Comparison of ENCODE assay signal across 18 cellular contexts in genomic region chr2:119960821-119961220, GRCh38. TPM values are rescaled to one million over a fixed set of nuclear protein-coding genes. Genes with fewer than 3 reads are reported as not detected.
A peak's percentile ranks its signal among the peaks of the same experiment; 100 is the strongest.
DNase-seq lines count a peak whose midpoint lies in the region; ATAC-seq and TF ChIP-seq lines count a peak whose summit lies in the region.
"Had no signal": no experiment of that assay in that cellular context is flagged by ENCODE, and none has a peak within 500 bp of the region (broad histone marks: within the 10 kb centered on the region; RNA-seq: fewer than 3 reads in every experiment).

No MANE protein-coding gene starts in this region.

- H3K27me3 ChIP-seq in IMR-90 (ENCODE audit: control insufficient read depth, insufficient read depth, low read length): no peaks in the 10 kb centered on the region
- H3K27me3 ChIP-seq: adrenal gland had no signal

- no peaks in the 10 kb centered on the region for H3K9me3 ChIP-seq in IMR-90 (ENCODE audit: control insufficient read depth, insufficient read depth, low read length)
- H3K9me3 ChIP-seq: adrenal gland, lower lobe of right lung had no signal

- TF ChIP-seq POLR2A in IMR-90 (IDR thresholded peaks at IDR 0.05; ENCODE audit: low read depth, low read length): no peak

- no peak overlapping the region for H3K18ac ChIP-seq in IMR-90 (ENCODE audit: low read depth, low read length)

- no peaks in the 10 kb centered on the region; a peak in 1 of 4 replicates for H3K79me1 ChIP-seq in IMR-90 (ENCODE audit: low read depth in 1 of 2, low read length in 2 of 2)

- dilution Hi-C loops in IMR-90 (cut with HindIII; ENCODE audit: low sequenced_read_pairs, unreplicated experiment): no loop called here

- ATAC-seq in IMR-90 (ENCODE audit: low read depth) (no peak), Right ventricle myocardium inferior (no peak)

- in situ Hi-C loops in IMR-90 (cut with MboI; ENCODE audit: low sequenced_read_pairs): no loop called here

- no CpG with 5 or more reads among the region's 2 CpGs for WGBS in IMR-90 (ENCODE audit: extremely low coverage in 2 of 2, insufficient read length in 1 of 2), 2 experiments

- no peak overlapping the region for H2BK15ac ChIP-seq in IMR-90 (ENCODE audit: low read depth, low read length)

- H3K4ac ChIP-seq in IMR-90 (ENCODE audit: low read depth, low read length): no peak overlapping the region

- no peak overlapping the region for H3K27ac ChIP-seq in IMR-90 (ENCODE audit: insufficient read depth, low read length)
- H3K27ac ChIP-seq: adrenal gland, lower lobe of right lung, skin epidermis had no signal

- no peak overlapping the region for H3K56ac ChIP-seq in IMR-90 (ENCODE audit: extremely low read depth, insufficient read depth, low read length)

- no peak overlapping the region for H2BK120ac ChIP-seq in IMR-90 (ENCODE audit: low read depth, low read length)

- H3K4me2 ChIP-seq in IMR-90 (ENCODE audit: low read depth, low read length): no peak overlapping the region

- no peak overlapping the region for H3K23ac ChIP-seq in IMR-90 (ENCODE audit: low read depth, low read length)

- no peak overlapping the region for H2AK9ac ChIP-seq in IMR-90 (replicated peaks; ENCODE audit: low read depth, low read length, poor library complexity)

- no peak overlapping the region for H2BK5ac ChIP-seq in IMR-90 (ENCODE audit: low read depth, low read length, poor library complexity, severe bottlenecking)

- H3K36me3 ChIP-seq in IMR-90 (ENCODE audit: control insufficient read depth, insufficient read depth, low read length): peaks cover 3% of the 10 kb centered on the region; the same call in 1 of the 2 replicates

- TF ChIP-seq CTCF in IMR-90 (conservative IDR thresholded peaks at IDR 0.05; ENCODE audit: low read depth, low read length): no peak
- TF ChIP-seq CTCF in choroid plexus epithelial cell (conservative IDR thresholded peaks at IDR 0.05; ENCODE audit: low read depth, low read length): no peak

- H2BK20ac ChIP-seq in IMR-90 (ENCODE audit: low read depth, low read length): no peak overlapping the region

- H4K91ac ChIP-seq in IMR-90 (ENCODE audit: insufficient read depth, low read depth, low read length): no peak overlapping the region

- H3K9ac ChIP-seq in IMR-90 (ENCODE audit: low read depth, low read length): no peak overlapping the region

- DNase-seq in DMS79 treated with DMSO at 0.1 percent for 48 hours (lab: John Stamatoyannopoulos, UW): peak; percentile 22
- peak; percentile 82 for DNase-seq in IMR-90
- DNase-seq in choroid plexus epithelial cell (ENCODE audit: low read depth): peak; percentile 69
- DNase-seq in non-pigmented ciliary epithelial cell (ENCODE audit: low read depth): peak; percentile 22
- DNase-seq in NCI-H128 (lab: John Stamatoyannopoulos, UW; ENCODE audit: unreplicated experiment): no peak
- no peak for DNase-seq in Right ventricle myocardium inferior (ENCODE audit: missing footprints)
- DNase-seq in NCI-H2107 (lab: John Stamatoyannopoulos, UW): no peak
- DNase-seq: activated CD4-positive, alpha-beta memory T cell treated with anti-CD3 and anti-CD28 coated beads for 36 hours; adrenal gland; KBM-7; lower lobe of right lung; naive B cell; NCI-H1092; NK-92 treated with Interleukin-12 subunit alpha and Interleukin-12 subunit beta, amount 100 ng/mL, for 24 hours; RPMI8226; stimulated activated CD4-positive, alpha-beta T cell treated with anti-CD3 and anti-CD28 coated beads, Interleukin-4, amount 100 ng/mL, for 1 hour; SW 1271 had no signal

- no peak for TF ChIP-seq RAD21 in IMR-90 (IDR thresholded peaks at IDR 0.05; ENCODE audit: low read length)

- H3K4me3 ChIP-seq in IMR-90 (ENCODE audit: insufficient read depth, low read depth, low read length): no peak overlapping the region
- no peak overlapping the region for H3K4me3 ChIP-seq in choroid plexus epithelial cell (ENCODE audit: low read depth, low read length)
- H3K4me3 ChIP-seq: adrenal gland, lower lobe of right lung, skin epidermis had no signal

- H2AFZ ChIP-seq in IMR-90 (replicated peaks; ENCODE audit: low read length, poor library complexity): no peak overlapping the region

- H2AK5ac ChIP-seq in IMR-90 (ENCODE audit: low read depth, low read length): no peak overlapping the region

- no peak overlapping the region for H3K14ac ChIP-seq in IMR-90 (replicated peaks; ENCODE audit: low read depth, low read length)

- no TSS peak for BruUV-seq in IMR-90 (replicated peaks; lab: Mats Ljungman, UMichigan)

- CTCF ChIA-PET in IMR-90 (lab: Yijun Ruan, JAX): no interaction called here

- no peak overlapping the region for H4K8ac ChIP-seq in IMR-90 (ENCODE audit: low read depth in 2 of 2, low read length in 2 of 2)

- no peaks in the 10 kb centered on the region for H4K20me1 ChIP-seq in IMR-90 (ENCODE audit: insufficient read depth, low read length)

- H3K9me1 ChIP-seq in IMR-90 (ENCODE audit: insufficient read depth, low read length): no peaks in the 10 kb centered on the region

- peaks cover 6% of the 10 kb centered on the region for H3K4me1 ChIP-seq in IMR-90 (ENCODE audit: control insufficient read depth, insufficient read depth, low read length)
- H3K4me1 ChIP-seq: adrenal gland, lower lobe of right lung had no signal

- no peak overlapping the region for H4K5ac ChIP-seq in IMR-90 (ENCODE audit: low read depth, low read length)

- intact Hi-C loops in IMR-90 (cut with micrococcal nuclease) (no loop called here), Right ventricle myocardium inferior (cut with DNase I) (no loop called here)

- POLR2A ChIA-PET in IMR-90 (lab: Charles Lee; ENCODE audit: unreplicated experiment): no interaction called here

TF ChIP-seq in IMR-90, 13 proteins besides CTCF, POLR2A, EP300 and RAD21:
- TF ChIP-seq MXI1 (IDR thresholded peaks at IDR 0.05; ENCODE audit: borderline replicate concordance, low read depth, low read length) (no peak), RCOR1 (IDR thresholded peaks at IDR 0.05; ENCODE audit: insufficient replicate concordance, low read length) (no peak), MAFK (IDR thresholded peaks at IDR 0.05; ENCODE audit: low read depth, low read length) (no peak), NFE2L2 (IDR thresholded peaks at IDR 0.05; ENCODE audit: low read depth, low read length) (no peak), MAZ (IDR thresholded peaks at IDR 0.05; ENCODE audit: borderline replicate concordance, low read depth, low read length) (no peak), BHLHE40 (IDR thresholded peaks at IDR 0.05; ENCODE audit: low read depth, low read length) (no peak), FOS (IDR thresholded peaks at IDR 0.05; ENCODE audit: low read depth, low read length) (no peak), RFX5 (IDR thresholded peaks at IDR 0.05; ENCODE audit: low read depth, low read length) (no peak), CHD1 (IDR thresholded peaks at IDR 0.05; ENCODE audit: low read depth, low read length) (no peak), SMC3 (IDR thresholded peaks at IDR 0.05; ENCODE audit: low read depth, low read length) (no peak)
- TF ChIP-seq, protein P1, sequence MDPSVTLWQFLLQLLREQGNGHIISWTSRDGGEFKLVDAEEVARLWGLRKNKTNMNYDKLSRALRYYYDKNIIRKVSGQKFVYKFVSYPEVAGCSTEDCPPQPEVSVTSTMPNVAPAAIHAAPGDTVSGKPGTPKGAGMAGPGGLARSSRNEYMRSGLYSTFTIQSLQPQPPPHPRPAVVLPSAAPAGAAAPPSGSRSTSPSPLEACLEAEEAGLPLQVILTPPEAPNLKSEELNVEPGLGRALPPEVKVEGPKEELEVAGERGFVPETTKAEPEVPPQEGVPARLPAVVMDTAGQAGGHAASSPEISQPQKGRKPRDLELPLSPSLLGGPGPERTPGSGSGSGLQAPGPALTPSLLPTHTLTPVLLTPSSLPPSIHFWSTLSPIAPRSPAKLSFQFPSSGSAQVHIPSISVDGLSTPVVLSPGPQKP (IDR thresholded peaks at IDR 0.05; ENCODE audit: borderline replicate concordance, low read depth, low read length): no peak
TF ChIP-seq in IMR-90: peak in this region for 0.

RNA-seq across cellular contexts. Expression of gene EPB41L5, which starts 52.1 kb away (rescaled TPM):
- total RNA-seq in IMR-90 (2012; rRNA removed) (10.6 and 11.4 TPM in 2 replicates), Right ventricle myocardium inferior (8.2 TPM)
- 5.0 and 5.1 TPM in 2 replicates for polyA plus RNA-seq in IMR-90 (2012; rRNA removed)
- polyA plus RNA-seq in IMR-90 (2012; cell fraction: cytosol; rRNA removed): 1.9 TPM in 2 replicates
- 2.5 and 10.6 TPM in 2 replicates for polyA plus RNA-seq in IMR-90 (2012; cell fraction: nucleus; rRNA removed; ENCODE audit: low replicate concordance)

Comparison
In these comparisons a context has a peak if more than half of its experiments do, and no peak if none do; other contexts are left out.
1. DNase-seq: peak in DMS79 treated with DMSO at 0.1 percent for 48 hours (single experiment), IMR-90 (single experiment), choroid plexus epithelial cell (single experiment) and non-pigmented ciliary epithelial cell (single experiment); none in NCI-H128 (single experiment), Right ventricle myocardium inferior (single experiment) and NCI-H2107 (single experiment).